8 cellular contexts compared by ENCODE assay signal in the genomic region with DNA sequence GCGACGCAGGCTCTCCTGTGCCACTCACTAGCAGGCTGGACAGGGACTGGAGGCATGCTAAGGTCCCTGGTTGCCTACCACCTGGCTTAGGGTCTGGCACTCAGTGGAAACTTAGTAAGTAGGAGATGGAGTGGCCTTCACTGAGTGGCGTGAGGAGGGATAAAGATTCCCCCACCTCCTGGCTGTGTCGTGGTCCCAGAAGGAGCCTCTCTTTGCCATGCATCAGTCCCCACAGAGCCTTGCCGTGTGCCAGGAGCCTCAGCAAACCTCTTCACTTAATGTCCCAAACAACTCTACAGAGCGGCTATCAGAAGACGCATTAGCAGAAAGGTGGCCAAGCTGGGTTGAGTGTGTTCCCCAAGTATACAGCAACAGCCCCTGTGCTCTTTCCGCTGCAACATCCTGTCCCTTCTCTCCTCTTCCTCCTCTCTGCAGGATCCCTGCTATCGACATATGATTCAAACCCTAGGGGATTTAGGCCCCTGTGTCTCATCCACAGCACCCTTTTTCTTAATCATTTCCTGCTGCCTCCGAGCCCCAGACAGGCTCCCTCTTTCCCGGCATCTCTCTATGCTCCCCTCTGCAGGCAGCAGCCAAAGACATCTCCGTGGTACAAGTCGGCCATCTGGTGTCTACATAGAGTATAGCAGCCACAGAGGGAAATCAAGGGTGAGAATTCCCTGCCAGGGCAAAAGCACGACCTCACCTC.
DNase-seq lines count a peak whose midpoint lies in the region; ATAC-seq, FAIRE-seq and TF ChIP-seq lines count a peak whose summit lies in the region.

No MANE protein-coding gene starts in this region.

- TF ChIP-seq POLR2A in H54 (IDR thresholded peaks at IDR 0.05; ENCODE audit: low read depth, low read length) = no peak

- peaks cover 1% of the 10 kb centered on the region for H3K9me3 Mint-ChIP-seq in activated naive CD8-positive, alpha-beta T cell treated with anti-CD3 and anti-CD28 coated beads for 36 hours

- FAIRE-seq in H54 (lab: Jason Lieb, UNC) = no peak

- no peak overlapping the region for H3K4me3 Mint-ChIP-seq in activated naive CD8-positive, alpha-beta T cell treated with anti-CD3 and anti-CD28 coated beads for 36 hours

- H3K27ac ChIP-seq in C4-2B (no peak overlapping the region), heart right ventricle (no peak overlapping the region)

- no peak overlapping the region for H3K4me3 ChIP-seq in heart right ventricle
- H3K4me3 ChIP-seq in retinal pigment epithelial cell (ENCODE audit: low read length) = no peak overlapping the region

- no peaks in the 10 kb centered on the region for H3K36me3 Mint-ChIP-seq in activated naive CD8-positive, alpha-beta T cell treated with anti-CD3 and anti-CD28 coated beads for 36 hours

- H3K4me1 Mint-ChIP-seq in activated naive CD8-positive, alpha-beta T cell treated with anti-CD3 and anti-CD28 coated beads for 36 hours = no peaks in the 10 kb centered on the region

- H3K27me3 Mint-ChIP-seq in activated naive CD8-positive, alpha-beta T cell treated with anti-CD3 and anti-CD28 coated beads for 36 hours = peaks cover 21% of the 10 kb centered on the region

- H3K27me3 ChIP-seq in heart right ventricle = peaks cover 0 to 51% (median 30%) of the 10 kb centered on the region in 7 donors

- peak; percentile 77 to 94 (median 86) for ATAC-seq in heart right ventricle
- no peak for ATAC-seq in HG02588 (IDR thresholded peaks at IDR 0.05; ENCODE audit: unreplicated experiment)
- no peak for ATAC-seq in GM18868 (IDR thresholded peaks at IDR 0.05; ENCODE audit: unreplicated experiment)

- H3K36me3 ChIP-seq in heart right ventricle = no peaks in the 10 kb centered on the region

- 30 to 31% methylated on average over 14 of the region's 14 CpGs for WGBS in heart right ventricle, 2 donors

- peaks cover 0 to 3% (median 0%) of the 10 kb centered on the region in 11 donors for H3K9me3 ChIP-seq in heart right ventricle

- H3K4me1 ChIP-seq in heart right ventricle = peaks cover 0 to 15% (median 7%) of the 10 kb centered on the region in 9 donors

- DNase-seq in H54 (ENCODE audit: insufficient read length, low spot score) (peak; percentile 90), NCI-H748 treated with DMSO at 0.1 percent for 48 hours (lab: John Stamatoyannopoulos, UW) (peak; percentile 27), heart right ventricle (peak in 1 of 2 donors; percentile 67), retinal pigment epithelial cell (ENCODE audit: low read depth) (peak; percentile 15)
- peak; percentile 36 for DNase-seq in activated naive CD8-positive, alpha-beta T cell treated with anti-CD3 and anti-CD28 coated beads for 36 hours

- peak; percentile 63 for TF ChIP-seq CTCF in C4-2B (conservative IDR thresholded peaks at IDR 0.05)
- peak; percentile 73 to 91 (median 82) for TF ChIP-seq CTCF in heart right ventricle (IDR thresholded peaks at IDR 0.05)
- peak; percentile 88 for TF ChIP-seq CTCF in retinal pigment epithelial cell (conservative IDR thresholded peaks at IDR 0.05; ENCODE audit: low read depth, low read length)

- intact Hi-C loops in heart right ventricle (cut with DNase I) = loop anchor here (1.0 to 5.0 kb wide), 12 partner anchors 108 to 302 kb away; no protein-coding TSS in a partner anchor

- H3K27ac Mint-ChIP-seq in activated naive CD8-positive, alpha-beta T cell treated with anti-CD3 and anti-CD28 coated beads for 36 hours = no peak overlapping the region

Comparison
In these comparisons a context has a peak if more than half of its experiments do, and no peak if none do; other contexts are left out.
1. ATAC-seq: peak in heart right ventricle (8 of 8); none in HG02588 (single experiment) and GM18868 (single experiment).
2. Peak in every context shown above with its lines, with median percentiles within 50 percentile points of each other: CTCF ChIP-seq.